23 cellular contexts compared by ENCODE assay signal in the genomic region with DNA sequence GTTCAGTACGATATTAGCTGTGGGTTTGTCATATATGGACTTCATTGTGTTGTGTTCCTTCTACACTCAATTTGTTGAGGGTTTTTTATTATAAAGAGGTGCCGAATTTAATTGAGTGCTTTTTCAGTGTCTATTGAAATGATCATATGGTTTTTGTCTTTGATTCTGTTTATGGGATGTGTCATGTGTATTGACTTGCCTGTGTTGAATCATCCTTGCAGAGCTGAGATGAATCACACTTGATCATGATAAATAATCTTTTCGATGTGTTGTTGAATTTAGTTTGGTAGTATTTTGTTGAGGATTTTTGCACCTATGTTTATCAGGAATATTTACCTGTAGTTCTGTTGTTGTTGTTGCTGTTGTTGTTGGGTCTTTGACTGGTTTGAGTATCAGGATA. TPM values are rescaled to one million over a fixed set of nuclear protein-coding genes. Genes with fewer than 3 reads are reported as not detected.
A peak's percentile ranks its signal among the peaks of the same experiment; 100 is the strongest.
DNase-seq lines count a peak whose midpoint lies in the region; ATAC-seq and TF ChIP-seq lines count a peak whose summit lies in the region.
"Had no signal": no experiment of that assay in that cellular context is flagged by ENCODE, and none has a peak within 500 bp of the region (broad histone marks: within the 10 kb centered on the region; RNA-seq: fewer than 3 reads in every experiment).

No MANE protein-coding gene starts in this region.

- no peaks in the 10 kb centered on the region for H3K27me3 ChIP-seq in skeletal muscle tissue (ENCODE audit: control insufficient read depth in 3 of 3, insufficient read depth in 3 of 3, low read length in 3 of 3)
- H3K27me3 ChIP-seq: neural progenitor cell, tibial nerve had no signal

- no peak overlapping the region for H3K27ac ChIP-seq in RWPE1
- H3K27ac ChIP-seq in skeletal muscle tissue (ENCODE audit: low read depth, low read length): peak overlapping the region; percentile 36
- H3K27ac ChIP-seq: neural progenitor cell, stomach, tibial nerve had no signal

- peaks cover 20 to 34% (median 21%) of the 10 kb centered on the region in 3 donors for H3K36me3 ChIP-seq in skeletal muscle tissue (ENCODE audit: control insufficient read depth in 3 of 3, insufficient read depth in 3 of 3, low read length in 3 of 3)
- H3K36me3 ChIP-seq: neural progenitor cell, stomach, tibial nerve had no signal

- no peak for TF ChIP-seq CTCF in RWPE1 (conservative IDR thresholded peaks at IDR 0.05; ENCODE audit: low read depth)
- no peak for TF ChIP-seq CTCF in fibroblast of mammary gland (conservative IDR thresholded peaks at IDR 0.05; ENCODE audit: control insufficient read depth, insufficient read depth, low read depth, low read length)

- CTCF ChIA-PET in RWPE1 (lab: Yijun Ruan, JAX): interaction anchor here (0.7 to 0.9 kb wide), 2 partner anchors 10 to 110 kb away, joined by 3 read pairs; no protein-coding TSS in a partner anchor

- H3K4me3 ChIP-seq in fibroblast of mammary gland (ENCODE audit: control insufficient read depth, low read depth, low read length): no peak overlapping the region
- H3K4me3 ChIP-seq in skeletal muscle tissue (ENCODE audit: low read length in 3 of 3): no peak overlapping the region
- H3K4me3 ChIP-seq: lung, neural progenitor cell, stomach, tibial nerve had no signal

- no peak overlapping the region for H3K9ac ChIP-seq in skeletal muscle tissue (ENCODE audit: low read depth in 1 of 3, low read length in 3 of 3)
- H3K9ac ChIP-seq: neural progenitor cell had no signal

- peaks cover 2 to 9% (median 5%) of the 10 kb centered on the region in 3 donors for H3K4me1 ChIP-seq in skeletal muscle tissue (ENCODE audit: control insufficient read depth in 3 of 3, insufficient read depth in 3 of 3, low read length in 3 of 3)
- H3K4me1 ChIP-seq: neural progenitor cell, stomach, tibial nerve had no signal

- no peak for ATAC-seq in HG03139 (IDR thresholded peaks at IDR 0.05; ENCODE audit: unreplicated experiment)
- ATAC-seq: HepG2, sciatic nerve had no signal

- DNase-seq in HCEC 1CT (peak; percentile 59), RWPE1 (ENCODE audit: low spot score) (peak; percentile 44), fibroblast of mammary gland (ENCODE audit: low read depth) (peak; percentile 63), DMS53 treated with DMSO at 0.1 percent for 48 hours (lab: John Stamatoyannopoulos, UW; ENCODE audit: unreplicated experiment) (no peak), kidney glomerular epithelial cell (lab: John Stamatoyannopoulos, UW) (no peak)
- DNase-seq: activated B cell treated with CpG ODN at 0.5 μM for 24 hours; activated CD4-positive, alpha-beta T cell treated with anti-CD3 and anti-CD28 coated beads, Interleukin-2, amount 50 U/mL, for 4 hours; activated CD8-positive, alpha-beta memory T cell treated with anti-CD3 and anti-CD28 coated beads, Interleukin-2, amount 50 U/mL, for 48 hours; erythroblast; islet precursor cell; NCI-H1105 treated with DMSO at 0.1 percent for 48 hours; NCI-H2081; NCI-H774; posterior cingulate gyrus; Right ventricle myocardium superior; stomach had no signal

- POLR2A ChIA-PET in RWPE1 (lab: Yijun Ruan, JAX; ENCODE audit: low non-redundant PET): no interaction called here

- peaks cover 0 to 2% (median 0%) of the 10 kb centered on the region in 3 donors for H3K9me3 ChIP-seq in skeletal muscle tissue (ENCODE audit: control insufficient read depth in 3 of 3, low read length in 3 of 3)
- H3K9me3 ChIP-seq: stomach, tibial nerve had no signal

RNA-seq across cellular contexts. Expression of gene ATOH7, which starts 39.8 kb away (rescaled TPM):
- total RNA-seq in skeletal muscle tissue: not detected
- total RNA-seq: activated B cell treated with CpG ODN at 0.5 μM for 24 hours, lung, Right ventricle myocardium superior, stomach had no signal

Comparison
In these comparisons a context has a peak if more than half of its experiments do, and no peak if none do; other contexts are left out.
1. DNase-seq: peak in HCEC 1CT (single experiment), RWPE1 (single experiment) and fibroblast of mammary gland (single experiment); none in DMS53 treated with DMSO at 0.1 percent for 48 hours (single experiment) and kidney glomerular epithelial cell (single experiment).